Comparison of ENCODE assay signal across 25 cellular contexts in genomic region chr16:35734728-35735402, GRCh38.
DNase-seq lines count a peak whose midpoint lies in the region; ATAC-seq and TF ChIP-seq lines count a peak whose summit lies in the region.
"Had no signal": no experiment of that assay in that cellular context is flagged by ENCODE, and none has a peak within 500 bp of the region (broad histone marks: within the 10 kb centered on the region; RNA-seq: fewer than 3 reads in every experiment).

No MANE protein-coding gene starts in this region.

- H3K4me3 ChIP-seq in RWPE2 (ENCODE audit: severe bottlenecking) (no peak overlapping the region), osteoblast (ENCODE audit: insufficient read depth, low read length) (no peak overlapping the region), tibial nerve (no peak overlapping the region)
- H3K4me3 ChIP-seq: GM12878, HAP-1 had no signal

- TF ChIP-seq CTCF in RWPE2 (IDR thresholded peaks at IDR 0.05; ENCODE audit: poor library complexity, severe bottlenecking) (no peak), osteoblast (IDR thresholded peaks at IDR 0.05; ENCODE audit: extremely low read depth, low read depth, low read length) (no peak), tibial nerve (IDR thresholded peaks at IDR 0.05) (no peak)

- H2AFZ ChIP-seq in osteoblast (ENCODE audit: low read length): no peak overlapping the region

- H3K79me2 ChIP-seq in osteoblast (ENCODE audit: insufficient read depth, low read length): no peaks in the 10 kb centered on the region

- TF ChIP-seq POLR2A in tibial nerve (IDR thresholded peaks at IDR 0.05): no peak

- DNase-seq in activated CD8-positive, alpha-beta memory T cell treated with anti-CD3 and anti-CD28 coated beads for 24 hours: peak; percentile 19
- no peak for DNase-seq in activated CD8-positive, alpha-beta memory T cell treated with anti-CD3 and anti-CD28 coated beads, Interleukin-2, amount 50 U/mL, for 48 hours
- DNase-seq in RWPE2 (ENCODE audit: low spot score) (no peak), osteoblast (ENCODE audit: insufficient read length, low spot score, missing footprints) (peak; percentile 13), tibial nerve (ENCODE audit: low spot score in 2 of 2) (no peak), NCI-H146 treated with DMSO at 0.1 percent for 48 hours (lab: John Stamatoyannopoulos, UW; ENCODE audit: unreplicated experiment) (no peak), retina (no peak)
- DNase-seq: 8988T, ACHN, BE2C, Calu3, DMS53, GOT3, NCI-H1048, NCI-H1417, NCI-H1694 treated with DMSO at 0.1 percent for 48 hours, NCI-H2081, NCI-H2171, NCI-H226, NCI-H510A, NCI-H69, SHP77 treated with DMSO at 0.1 percent for 48 hours had no signal

- H3K27me3 ChIP-seq in RWPE2 (ENCODE audit: insufficient read depth, poor library complexity, severe bottlenecking) (no peaks in the 10 kb centered on the region), osteoblast (ENCODE audit: insufficient read depth, low read length) (no peaks in the 10 kb centered on the region), tibial nerve (no peaks in the 10 kb centered on the region)
- H3K27me3 ChIP-seq: BE2C had no signal

- ATAC-seq in RWPE2 (ENCODE audit: low read depth): no peak
- ATAC-seq: GM12878 had no signal

- WGBS in tibial nerve, 2 donors: 64 to 68% methylated on average over 18 of the region's 18 CpGs

- H3K27ac ChIP-seq in RWPE2 (ENCODE audit: poor library complexity, severe bottlenecking) (peak overlapping the region; percentile 80), osteoblast (ENCODE audit: low read depth, low read length) (no peak overlapping the region), tibial nerve (no peak overlapping the region)
- H3K27ac ChIP-seq: RWPE1 had no signal

- H3K9me3 ChIP-seq in RWPE2 (ENCODE audit: severe bottlenecking) (peaks cover 11% of the 10 kb centered on the region), osteoblast (ENCODE audit: low read depth, low read length) (no peaks in the 10 kb centered on the region), tibial nerve (peaks cover 0 to 64% (median 0%) of the 10 kb centered on the region in 4 donors)
- H3K9me3 ChIP-seq: BE2C, HAP-1 had no signal

- H3K4me2 ChIP-seq in osteoblast (ENCODE audit: insufficient read depth, low read length): no peak overlapping the region

- TF ChIP-seq EP300 in tibial nerve (IDR thresholded peaks at IDR 0.05): no peak

- no peaks in the 10 kb centered on the region for H3K4me1 ChIP-seq in RWPE2 (ENCODE audit: insufficient read depth, poor library complexity, severe bottlenecking)
- H3K4me1 ChIP-seq in osteoblast (ENCODE audit: insufficient read depth, low read length): no peaks in the 10 kb centered on the region
- H3K4me1 ChIP-seq in tibial nerve: no peaks in the 10 kb centered on the region
- H3K4me1 ChIP-seq: BE2C, HAP-1 had no signal

- H4K20me1 ChIP-seq in osteoblast (ENCODE audit: insufficient read depth, low read length): no peaks in the 10 kb centered on the region

- H3K36me3 ChIP-seq in RWPE2 (ENCODE audit: low read depth) (no peaks in the 10 kb centered on the region), osteoblast (ENCODE audit: insufficient read depth, low read length) (no peaks in the 10 kb centered on the region), tibial nerve (no peaks in the 10 kb centered on the region)
- H3K36me3 ChIP-seq: BE2C, HAP-1 had no signal

Comparison
In these comparisons a context has a peak if more than half of its experiments do, and no peak if none do; other contexts are left out.
1. DNase-seq: peak in activated CD8-positive, alpha-beta memory T cell treated with anti-CD3 and anti-CD28 coated beads for 24 hours (single experiment) and osteoblast (single experiment); none in activated CD8-positive, alpha-beta memory T cell treated with anti-CD3 and anti-CD28 coated beads, Interleukin-2, amount 50 U/mL, for 48 hours (single experiment), RWPE2 (single experiment), tibial nerve (0 of 2), NCI-H146 treated with DMSO at 0.1 percent for 48 hours (single experiment) and retina (single experiment).